In the genomic region with DNA sequence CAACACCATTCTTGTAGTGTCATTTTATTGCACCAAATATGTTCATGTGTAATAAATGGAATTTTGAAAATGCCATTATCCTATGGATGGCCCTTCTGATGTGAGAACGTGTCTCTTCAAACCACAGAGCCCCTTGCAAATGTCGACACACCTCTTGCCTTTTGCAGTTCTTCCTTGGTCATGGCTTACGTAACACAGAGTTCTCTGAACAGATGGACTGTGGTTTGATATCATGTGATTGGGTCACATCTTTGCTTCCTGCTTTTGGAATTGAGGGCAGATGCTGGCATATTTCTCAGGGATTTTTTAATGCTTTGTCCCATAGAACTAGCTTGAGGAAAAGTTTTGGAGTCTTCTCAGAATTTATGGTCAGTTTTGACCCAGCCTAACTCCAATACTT, we compare ENCODE assay signal across 11 cellular contexts. TPM values are rescaled to one million over a fixed set of nuclear protein-coding genes. Genes with fewer than 3 reads are reported as not detected.
DNase-seq lines count a peak whose midpoint lies in the region; TF ChIP-seq lines count a peak whose summit lies in the region.
"Had no signal": no experiment of that assay in that cellular context is flagged by ENCODE, and none has a peak within 500 bp of the region (broad histone marks: within the 10 kb centered on the region; RNA-seq: fewer than 3 reads in every experiment).

No MANE protein-coding gene starts in this region.

- DNase-seq in NCI-H1694 treated with DMSO at 0.1 percent for 48 hours (lab: John Stamatoyannopoulos, UW) (peak; percentile 46), NCI-H1694 (lab: John Stamatoyannopoulos, UW) (no peak), OCI-M1 (lab: John Stamatoyannopoulos, UW) (peak; percentile 89), fibroblast of mammary gland (ENCODE audit: low read depth) (peak; percentile 85), superior temporal gyrus (ENCODE audit: extremely low spot score) (peak; percentile 43), HPDE6-E6E7 (ENCODE audit: extremely low spot score) (no peak), Karpas-422 (no peak)
- DNase-seq in stimulated activated CD4-positive, alpha-beta T cell treated with anti-CD3 and anti-CD28 coated beads, Interleukin-15, amount 100 ng/mL, for 24 hours = no peak
- DNase-seq: effector memory CD4-positive, alpha-beta T cell; NCI-H2227 treated with DMSO at 0.1 percent for 48 hours had no signal

- H4K20me1 ChIP-seq in Karpas-422 (ENCODE audit: insufficient read depth, low read depth, low read length) = peaks cover 42% of the 10 kb centered on the region

- TF ChIP-seq CTCF in fibroblast of mammary gland (conservative IDR thresholded peaks at IDR 0.05; ENCODE audit: control insufficient read depth, insufficient read depth, low read depth, low read length) = no peak

- H3K4me3 ChIP-seq in fibroblast of mammary gland (ENCODE audit: control insufficient read depth, low read depth, low read length) (no peak overlapping the region), Karpas-422 (ENCODE audit: low read length) (no peak overlapping the region)

- no peaks in the 10 kb centered on the region for H3K27me3 ChIP-seq in Karpas-422 (ENCODE audit: low read length)

- no peak overlapping the region for H3K4me2 ChIP-seq in Karpas-422 (ENCODE audit: low read depth, low read length, poor library complexity, severe bottlenecking)

- no peaks in the 10 kb centered on the region for H3K9me3 ChIP-seq in Karpas-422 (ENCODE audit: low read length)

- H3K36me3 ChIP-seq in Karpas-422 (ENCODE audit: insufficient read depth, low read length) = no peaks in the 10 kb centered on the region

- no peaks in the 10 kb centered on the region for H3K79me2 ChIP-seq in Karpas-422 (ENCODE audit: low read length)

- no peak overlapping the region for H3K9ac ChIP-seq in Karpas-422 (ENCODE audit: low read length)

- H3K9me2 ChIP-seq in Karpas-422 (replicated peaks; ENCODE audit: insufficient read depth, low read length) = no peaks in the 10 kb centered on the region

- no peak overlapping the region for H2AFZ ChIP-seq in Karpas-422 (ENCODE audit: low read length)

- peaks cover 8% of the 10 kb centered on the region for H3K4me1 ChIP-seq in Karpas-422 (ENCODE audit: low read length)

- no peak overlapping the region for H3K27ac ChIP-seq in Karpas-422 (ENCODE audit: low read length)
- H3K27ac ChIP-seq: 22Rv1 had no signal

RNA-seq across cellular contexts. Expression of a gene that starts 4.6 kb away (rescaled TPM):
- total RNA-seq in Karpas-422 (2014; rRNA removed; shearing (Covaris generic); ENCODE audit: low replicate concordance) = 7.2 and 17.9 TPM in 2 replicates

Comparison
In these comparisons a context has a peak if more than half of its experiments do, and no peak if none do; other contexts are left out.
1. DNase-seq: peak in NCI-H1694 treated with DMSO at 0.1 percent for 48 hours (single experiment), OCI-M1 (single experiment), fibroblast of mammary gland (single experiment) and superior temporal gyrus (single experiment); none in NCI-H1694 (single experiment), stimulated activated CD4-positive, alpha-beta T cell treated with anti-CD3 and anti-CD28 coated beads, Interleukin-15, amount 100 ng/mL, for 24 hours (single experiment), HPDE6-E6E7 (single experiment) and Karpas-422 (single experiment).